In genomic region chr11:112856133-112856532, GRCh38 we compare ENCODE assay signal across 27 cellular contexts.
"Had no signal": no experiment of that assay in that cellular context is flagged by ENCODE, and none has a peak within 500 bp of the region (broad histone marks: within the 10 kb centered on the region; RNA-seq: fewer than 3 reads in every experiment).

No MANE protein-coding gene starts in this region.

- H3K27ac ChIP-seq: coronary artery, dorsolateral prefrontal cortex, epithelial cell of prostate, foreskin keratinocyte, gastroesophageal sphincter, heart left ventricle, hepatocyte, left lung, lower lobe of right lung had no signal

- H3K27ac Mint-ChIP-seq: effector memory CD8-positive, alpha-beta T cell; endodermal cell; memory B cell; naive thymus-derived CD4-positive, alpha-beta T cell; natural killer cell had no signal

- H3K79me2 ChIP-seq: hepatocyte had no signal

- H3K27me3 ChIP-seq: dorsolateral prefrontal cortex, gastroesophageal sphincter, left lung had no signal

- H3K4me1 Mint-ChIP-seq: memory B cell; naive thymus-derived CD4-positive, alpha-beta T cell had no signal

- H3K36me3 Mint-ChIP-seq: memory B cell had no signal

- H3K36me3 ChIP-seq: gastroesophageal sphincter, heart left ventricle, left lung, lower lobe of right lung had no signal

- H3K4me2 ChIP-seq: hepatocyte had no signal

- DNase-seq: dermis blood vessel endothelial cell; dorsolateral prefrontal cortex; effector CD8-positive, alpha-beta T cell; effector memory CD8-positive, alpha-beta T cell; endodermal cell; erythroblast; heart left ventricle; left cardiac atrium; left lung; left ventricle myocardium superior; lower lobe of right lung; mesendoderm; midbrain; naive thymus-derived CD4-positive, alpha-beta T cell; natural killer cell had no signal

- H3K4me3 Mint-ChIP-seq: effector memory CD8-positive, alpha-beta T cell; endodermal cell; memory B cell; naive thymus-derived CD4-positive, alpha-beta T cell; natural killer cell had no signal

- FAIRE-seq: colon, endometrium, frontal cortex, islet of Langerhans, keratinocyte had no signal

- H2AFZ ChIP-seq: hepatocyte had no signal

- H3K4me3 ChIP-seq: coronary artery, dorsolateral prefrontal cortex, gastroesophageal sphincter, heart left ventricle, hepatocyte, left lung, lower lobe of right lung had no signal

- ATAC-seq: effector memory CD8-positive, alpha-beta T cell; esophagus mucosa; foreskin keratinocyte; gastroesophageal sphincter; heart left ventricle; left cardiac atrium; left lung; left ventricle myocardium superior; lower lobe of right lung; naive thymus-derived CD4-positive, alpha-beta T cell; natural killer cell had no signal

- H3K4me1 ChIP-seq: foreskin keratinocyte, gastroesophageal sphincter, left lung, lower lobe of right lung had no signal
